ENCODE assay signal across 1 cellular context in genomic region chr6:163585932-163586437, GRCh38.
A peak's percentile ranks its signal among the peaks of the same experiment; 100 is the strongest.
TF ChIP-seq lines count a peak whose summit lies in the region.

No MANE protein-coding gene starts in this region.

TF ChIP-seq in K562, 482 proteins besides CTCF, POLR2A, EP300 and RAD21 (continued from another document):
- TF ChIP-seq PBX2 (CRISPR knock-in tag; IDR thresholded peaks at IDR 0.05; ENCODE audit: low read depth), result no peak
- peak; percentile 51; the same call in 1 of the 2 replicates for TF ChIP-seq PBX2 (tag; conservative IDR thresholded peaks at IDR 0.05; ENCODE audit: low read depth)
- peak; percentile 58 for TF ChIP-seq MYC (IDR thresholded peaks at IDR 0.05; ENCODE audit: low read depth, low read length)
- no peak for TF ChIP-seq MYC (CRISPR knock-in tag; IDR thresholded peaks at IDR 0.05; ENCODE audit: borderline replicate concordance, low read depth)
- TF ChIP-seq ZNF175 (CRISPR knock-in tag; IDR thresholded peaks at IDR 0.05; ENCODE audit: low read depth), result peak; percentile 48; the same call in 1 of the 2 replicates
- peak; percentile 92 for TF ChIP-seq ATF7 (IDR thresholded peaks at IDR 0.05)
- peak; percentile 59 for TF ChIP-seq NFE2 (IDR thresholded peaks at IDR 0.05; ENCODE audit: low read depth)
- peak; percentile 98 for TF ChIP-seq DPF2 (IDR thresholded peaks at IDR 0.05)
- peak; percentile 42 for TF ChIP-seq HDAC3 (IDR thresholded peaks at IDR 0.05; ENCODE audit: borderline replicate concordance, partially characterized antibody)
- peak in 1 of 2 experiments; percentile 40; a peak in 3 of 4 replicates for TF ChIP-seq FOXK2 (conservative IDR thresholded peaks at IDR 0.05 in 1 of 2, IDR thresholded peaks at IDR 0.05 in 1 of 2; ENCODE audit: low read depth in 2 of 2)
- TF ChIP-seq ATF3 (IDR thresholded peaks at IDR 0.05), result peak; percentile 100
- TF ChIP-seq ATF3 (CRISPR knock-in tag; conservative IDR thresholded peaks at IDR 0.05), result peak; percentile 94
- TF ChIP-seq XRCC5 (IDR thresholded peaks at IDR 0.05; ENCODE audit: low read depth, low read length), result no peak
- TF ChIP-seq MNT (conservative IDR thresholded peaks at IDR 0.05), result peak in 1 of 2 experiments; percentile 58; a peak in 1 of 4 replicates
- TF ChIP-seq MAFG (tag; conservative IDR thresholded peaks at IDR 0.05), result peak; percentile 39
- no peak for TF ChIP-seq CHD2 (IDR thresholded peaks at IDR 0.05; ENCODE audit: low read depth, low read length)
- TF ChIP-seq SMARCE1 (IDR thresholded peaks at IDR 0.05), result peak; percentile 96
- TF ChIP-seq EP400 (IDR thresholded peaks at IDR 0.05), result peak; percentile 77
- TF ChIP-seq THRB (CRISPR knock-in tag; conservative IDR thresholded peaks at IDR 0.05), result no peak
- TF ChIP-seq NFXL1 (CRISPR knock-in tag; IDR thresholded peaks at IDR 0.05), result no peak
- TF ChIP-seq ARNT (IDR thresholded peaks at IDR 0.05), result no peak; a peak in 2 of 4 replicates
- peak; percentile 59 for TF ChIP-seq GABPA (tag; conservative IDR thresholded peaks at IDR 0.05; ENCODE audit: low read depth)
- 0 out of 2 replicates have a peak, but pooled peaks have one; percentile 1 for TF ChIP-seq HDAC8 (tag; IDR thresholded peaks at IDR 0.05)
- TF ChIP-seq TEAD1 (CRISPR knock-in tag; IDR thresholded peaks at IDR 0.05), result no peak; a peak in 1 of 4 replicates
- peak; percentile 64 for TF ChIP-seq FOS (IDR thresholded peaks at IDR 0.05; ENCODE audit: extremely low read depth, insufficient read length)
- 0 out of 2 replicates have a peak, but pooled peaks have one; percentile 14 for TF ChIP-seq ZNF384 (IDR thresholded peaks at IDR 0.05; ENCODE audit: low read depth, low read length)
- TF ChIP-seq NEUROD1 (IDR thresholded peaks at IDR 0.05; ENCODE audit: borderline replicate concordance, low read depth, low read length, partially characterized antibody), result no peak
- TF ChIP-seq RNF2 (IDR thresholded peaks at IDR 0.05), result peak; percentile 58
- TF ChIP-seq PKNOX1 (IDR thresholded peaks at IDR 0.05), result peak; percentile 41
- TF ChIP-seq MEF2D (tag; conservative IDR thresholded peaks at IDR 0.05; ENCODE audit: low read depth), result peak; percentile 11; the same call in 1 of the 2 replicates
- peak; percentile 56 for TF ChIP-seq BRD9 (IDR thresholded peaks at IDR 0.05; ENCODE audit: low read depth, partially characterized antibody)
- peak; percentile 67; the same call in 1 of the 2 replicates for TF ChIP-seq CREB1 (IDR thresholded peaks at IDR 0.05)
- no peak for TF ChIP-seq CREB1 (CRISPR knock-in tag; IDR thresholded peaks at IDR 0.05)
- TF ChIP-seq KLF16 (IDR thresholded peaks at IDR 0.05), result peak; percentile 8; the same call in 1 of the 2 replicates
- TF ChIP-seq RFX1 (IDR thresholded peaks at IDR 0.05), result peak; percentile 39
